ENCODE assay signal across 12 cellular contexts in the genomic region with DNA sequence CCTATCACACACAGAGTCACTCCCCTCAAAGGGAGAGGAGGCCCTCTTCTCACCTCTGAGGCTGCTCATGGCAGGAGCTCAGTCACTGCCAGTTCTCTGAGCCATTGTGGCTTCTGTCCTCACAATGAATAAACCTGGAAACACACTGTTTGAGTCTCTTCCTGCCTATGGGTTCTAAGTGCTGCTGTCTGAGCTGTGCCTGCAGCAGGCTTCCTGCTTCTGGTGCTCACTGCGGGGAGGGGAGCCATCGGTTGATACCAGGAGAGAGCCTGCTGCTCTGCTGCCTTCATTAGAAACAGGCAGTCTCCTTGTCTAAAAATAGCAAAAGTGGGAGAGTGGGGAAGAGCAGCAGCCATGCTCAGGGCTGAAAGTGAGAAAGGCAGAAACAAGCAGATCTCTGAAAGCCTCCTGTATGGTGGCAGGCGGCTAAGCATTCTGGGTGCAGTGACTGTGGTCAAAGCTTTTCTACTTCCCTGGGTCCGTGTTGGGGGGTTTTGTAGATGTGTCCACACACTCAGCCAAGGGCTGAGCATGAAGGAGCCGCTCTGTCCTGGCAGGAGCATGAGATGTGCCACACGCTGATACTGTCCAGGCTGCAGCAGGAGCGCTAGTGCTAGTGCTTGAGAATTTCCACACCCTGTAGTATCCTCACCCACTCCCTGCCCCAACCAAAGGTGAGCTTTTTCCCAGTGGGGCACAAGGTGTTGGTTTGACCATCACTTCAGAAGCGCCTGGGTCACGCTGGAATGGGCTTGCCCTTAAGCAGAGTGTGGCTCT. TPM values are rescaled to one million over a fixed set of nuclear protein-coding genes. Genes with fewer than 3 reads are reported as not detected.
DNase-seq lines count a peak whose midpoint lies in the region; ATAC-seq, FAIRE-seq and TF ChIP-seq lines count a peak whose summit lies in the region.
"Had no signal": no experiment of that assay in that cellular context is flagged by ENCODE, and none has a peak within 500 bp of the region (broad histone marks: within the 10 kb centered on the region; RNA-seq: fewer than 3 reads in every experiment).

No MANE protein-coding gene starts in this region.

- POLR2A ChIA-PET in CD8-positive, alpha-beta T cell (lab: Charles Lee), result interaction anchor here (0.6 to 1.3 kb wide), 2 partner anchors 9 to 239 kb away, joined by 3 to 4 read pairs; no protein-coding TSS in a partner anchor

- no peak overlapping the region for H3K27ac Mint-ChIP-seq in CD8-positive, alpha-beta T cell

- TF ChIP-seq CTCF in CD8-positive, alpha-beta T cell (IDR thresholded peaks at IDR 0.05), result no peak
- TF ChIP-seq CTCF in HL-60 (IDR thresholded peaks at IDR 0.05; ENCODE audit: insufficient read depth, low read length) (no peak), adrenal gland (IDR thresholded peaks at IDR 0.05) (no peak)

- H3K27me3 Mint-ChIP-seq in CD8-positive, alpha-beta T cell (ENCODE audit: low read depth), result peaks cover 3% of the 10 kb centered on the region

- TF ChIP-seq POLR2A in adrenal gland (IDR thresholded peaks at IDR 0.05), result no peak

- WGBS in adrenal gland, 4 donors, result 54 to 78% (median 74%) methylated on average over 5 to 9 of the region's 9 CpGs

- H3K9me3 Mint-ChIP-seq in CD8-positive, alpha-beta T cell, result no peaks in the 10 kb centered on the region

- no peak overlapping the region for H3K27ac ChIP-seq in CD8-positive, alpha-beta T cell (ENCODE audit: low read depth, low read length)
- H3K27ac ChIP-seq in HL-60 (replicated peaks), result peak overlapping the region; percentile 52
- peak overlapping the region in 3 of 5 donors; percentile 20 to 51 (median 48) for H3K27ac ChIP-seq in adrenal gland
- H3K27ac ChIP-seq in mucosa of rectum (ENCODE audit: low read depth in 2 of 2, low read length in 2 of 2), result peak overlapping the region; percentile 12 to 22
- H3K27ac ChIP-seq: right lobe of liver had no signal

- no peaks in the 10 kb centered on the region for H3K4me1 ChIP-seq in CD8-positive, alpha-beta T cell (ENCODE audit: insufficient read depth, low read length)
- H3K4me1 ChIP-seq in adrenal gland (replicated peaks in 1 of 2) (peaks cover 14 to 27% of the 10 kb centered on the region in 2 donors), mucosa of rectum (ENCODE audit: control insufficient read depth in 2 of 2, insufficient read depth in 2 of 2, low read length in 2 of 2) (peaks cover 21 to 42% of the 10 kb centered on the region in 2 donors)
- H3K4me1 ChIP-seq: right lobe of liver had no signal

- no peaks in the 10 kb centered on the region for H3K9me3 ChIP-seq in CD8-positive, alpha-beta T cell (ENCODE audit: low read length)
- H3K9me3 ChIP-seq in adrenal gland (replicated peaks in 1 of 3), result no peaks in the 10 kb centered on the region
- H3K9me3 ChIP-seq in mucosa of rectum (ENCODE audit: control insufficient read depth in 2 of 2, low read length in 2 of 2), result no peaks in the 10 kb centered on the region
- H3K9me3 ChIP-seq: right lobe of liver had no signal

- H3K4me3 Mint-ChIP-seq in CD8-positive, alpha-beta T cell, result no peak overlapping the region

- peak in 1 of 7 experiments; percentile 56 for DNase-seq in CD8-positive, alpha-beta T cell
- DNase-seq in HL-60 (ENCODE audit: low read depth in 1 of 2, low spot score in 1 of 2) (peak in 1 of 2 experiments; percentile 43), adrenal gland (no peak), NCI-H446 treated with DMSO at 0.1 percent for 48 hours (lab: John Stamatoyannopoulos, UW) (no peak), urothelium cell line (ENCODE audit: low spot score) (no peak), NCI-H1105 (lab: John Stamatoyannopoulos, UW) (no peak), H7 (no peak)
- DNase-seq: DND-41, IMR-90, right lobe of liver had no signal

- H3K36me3 ChIP-seq in CD8-positive, alpha-beta T cell (ENCODE audit: insufficient read depth, low read length), result no peaks in the 10 kb centered on the region
- H3K36me3 ChIP-seq in adrenal gland (replicated peaks in 1 of 2), result no peaks in the 10 kb centered on the region
- H3K36me3 ChIP-seq in mucosa of rectum (ENCODE audit: control insufficient read depth in 2 of 2, insufficient read depth in 2 of 2, low read length in 2 of 2), result no peaks in the 10 kb centered on the region
- H3K36me3 ChIP-seq in H7 (replicated peaks; ENCODE audit: control insufficient read depth, insufficient read depth, low read length), result no peaks in the 10 kb centered on the region
- H3K36me3 ChIP-seq: right lobe of liver had no signal

- no peak for FAIRE-seq in urothelium cell line (lab: Jason Lieb, UNC)

- no peaks in the 10 kb centered on the region for H3K36me3 Mint-ChIP-seq in CD8-positive, alpha-beta T cell

- H3K4me1 Mint-ChIP-seq in CD8-positive, alpha-beta T cell (ENCODE audit: low read depth), result peaks cover 6% of the 10 kb centered on the region

- no peak overlapping the region for H3K4me3 ChIP-seq in CD8-positive, alpha-beta T cell (ENCODE audit: low read depth, low read length)
- H3K4me3 ChIP-seq in HL-60 (replicated peaks; ENCODE audit: insufficient read depth, low read length) (no peak overlapping the region), adrenal gland (no peak overlapping the region), mucosa of rectum (ENCODE audit: low read length in 2 of 2) (no peak overlapping the region), H7 (ENCODE audit: insufficient read depth, low read depth, low read length) (no peak overlapping the region)
- H3K4me3 ChIP-seq: right lobe of liver had no signal

- H3K9ac ChIP-seq in mucosa of rectum (ENCODE audit: low read depth in 1 of 2, low read length in 2 of 2), result no peak overlapping the region

- intact Hi-C loops in CD8-positive, alpha-beta T cell (cut with DNase I, micrococcal nuclease), result no loop called here
- intact Hi-C loops in adrenal gland (cut with DNase I), result no loop called here

- no peaks in the 10 kb centered on the region for H3K27me3 ChIP-seq in CD8-positive, alpha-beta T cell (ENCODE audit: insufficient read depth, low read length)
- H3K27me3 ChIP-seq in HL-60 (ENCODE audit: insufficient read depth, poor library complexity, severe bottlenecking) (no peaks in the 10 kb centered on the region), adrenal gland (no peaks in the 10 kb centered on the region), mucosa of rectum (ENCODE audit: control insufficient read depth in 2 of 2, insufficient read depth in 2 of 2, low read length in 2 of 2) (no peaks in the 10 kb centered on the region), H7 (ENCODE audit: control insufficient read depth, insufficient read depth, low read length) (no peaks in the 10 kb centered on the region)
- H3K27me3 ChIP-seq: right lobe of liver had no signal

- peak; percentile 42 for ATAC-seq in CD8-positive, alpha-beta T cell

- CTCF ChIA-PET in CD8-positive, alpha-beta T cell (lab: Charles Lee), result interaction anchor here (1.1 kb wide), 1 partner anchor 20 kb away, joined by 3 read pairs; no protein-coding TSS in a partner anchor

RNA-seq across cellular contexts. Expression of a gene that starts 34.2 kb away (rescaled TPM):
- not detected for total RNA-seq in CD8-positive, alpha-beta T cell
- total RNA-seq in adrenal gland, result not detected
- polyA plus RNA-seq in adrenal gland, result not detected
- not detected in 2 replicates for total RNA-seq in H7 (2014; rRNA removed; shearing (Covaris generic))
- total RNA-seq: IMR-90, right lobe of liver had no signal
- polyA plus RNA-seq: IMR-90, thymus had no signal

RNA-seq across cellular contexts. Expression of a gene that starts 55.8 kb away (rescaled TPM):
- total RNA-seq in CD8-positive, alpha-beta T cell, result 10 to 100 TPM in 1 of 2 experiments, 1 to 10 TPM in 1; 9.7 to 13.1 TPM
- 10 to 100 TPM; 13.9 to 36.0 (median 26.0) TPM for total RNA-seq in adrenal gland
- polyA plus RNA-seq in adrenal gland, result 10 to 100 TPM; 10.3 to 38.7 (median 11.7) TPM
- total RNA-seq in H7 (2014; rRNA removed; shearing (Covaris generic)), result 9.3 and 10.0 TPM in 2 replicates
